In the genomic region with DNA sequence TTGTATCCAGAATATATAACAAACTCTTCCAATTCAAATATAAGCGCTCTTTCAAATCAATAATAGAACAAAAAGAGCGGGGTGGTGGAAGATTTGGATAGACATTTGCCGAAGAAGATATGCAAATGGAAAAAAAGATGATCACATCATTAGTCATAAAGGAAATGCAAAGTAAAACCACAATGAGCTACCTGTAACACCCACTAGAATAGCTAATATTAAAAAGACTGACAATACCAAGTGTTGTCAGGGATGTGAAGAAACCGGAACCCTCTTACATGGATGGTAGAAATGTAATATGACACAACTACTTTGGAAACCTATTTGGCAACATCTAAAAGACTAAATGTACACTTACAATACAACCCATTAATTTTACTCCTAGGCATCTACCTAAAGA, we compare ENCODE assay signal across 16 cellular contexts. TPM values are rescaled to one million over a fixed set of nuclear protein-coding genes. Genes with fewer than 3 reads are reported as not detected.
DNase-seq lines count a peak whose midpoint lies in the region; ATAC-seq, FAIRE-seq and TF ChIP-seq lines count a peak whose summit lies in the region.
"Had no signal": no experiment of that assay in that cellular context is flagged by ENCODE, and none has a peak within 500 bp of the region (broad histone marks: within the 10 kb centered on the region; RNA-seq: fewer than 3 reads in every experiment).

No MANE protein-coding gene starts in this region.

- H3K27ac Mint-ChIP-seq in activated CD4-positive, alpha-beta memory T cell treated with anti-CD3 and anti-CD28 coated beads for 36 hours = peak overlapping the region; percentile 28
- no peak overlapping the region for H3K27ac Mint-ChIP-seq in activated CD4-positive, alpha-beta memory T cell treated with anti-CD3 and anti-CD28 coated beads, Interleukin-2, amount 10 ng/mL, durations not matched to agents 7 days and 5 days
- no peak overlapping the region for H3K27ac Mint-ChIP-seq in T-cell
- H3K27ac Mint-ChIP-seq in Calu3 (ENCODE audit: unreplicated experiment) = no peak overlapping the region
- H3K27ac Mint-ChIP-seq: activated naive CD8-positive, alpha-beta T cell treated with anti-CD3 and anti-CD28 coated beads, Interleukin-2, amount 10 ng/mL, durations not matched to agents 7 days and 5 days; naive thymus-derived CD8-positive, alpha-beta T cell had no signal

- H3K9me3 ChIP-seq in HEK293 (ENCODE audit: control insufficient read depth, insufficient read depth, low read depth, low read length) (no peaks in the 10 kb centered on the region), keratinocyte (ENCODE audit: control insufficient read depth, low read depth, low read length) (no peaks in the 10 kb centered on the region)
- H3K9me3 ChIP-seq: Caco-2, lower lobe of right lung, psoas muscle had no signal

- H3K79me2 ChIP-seq in keratinocyte (ENCODE audit: control insufficient read depth, insufficient read depth, low read length) = no peaks in the 10 kb centered on the region

- CTCF ChIA-PET in activated CD4-positive, alpha-beta memory T cell treated with anti-CD3 and anti-CD28 coated beads for 36 hours (lab: Charles Lee) = interaction anchor here (0.8 to 7.7 kb wide), 3 partner anchors 15 to 193 kb away, joined by 3 to 77 read pairs (median 3); no protein-coding TSS in a partner anchor
- CTCF ChIA-PET in activated CD4-positive, alpha-beta memory T cell treated with anti-CD3 and anti-CD28 coated beads, Interleukin-2, amount 10 ng/mL, durations not matched to agents 7 days and 5 days (lab: Charles Lee) = interaction anchor here (0.7 to 6.2 kb wide), 4 partner anchors 15 to 193 kb away, joined by 3 to 55 read pairs (median 4); no protein-coding TSS in a partner anchor
- CTCF ChIA-PET in HEK293 (lab: Yijun Ruan, JAX) (interaction anchor here (4.1 kb wide), 1 partner anchor 193 kb away, joined by 59 read pairs; no protein-coding TSS in a partner anchor), T-cell (lab: Charles Lee) (interaction anchor here (0.9 to 1.0 kb wide), 4 partner anchors 26 to 159 kb away, joined by 3 to 6 read pairs (median 4); no protein-coding TSS in a partner anchor), Calu3 (lab: Charles Lee) (interaction anchor here (1.3 kb wide), 1 partner anchor 194 kb away, joined by 3 read pairs; no protein-coding TSS in a partner anchor)

- H3K27me3 Mint-ChIP-seq in activated CD4-positive, alpha-beta memory T cell treated with anti-CD3 and anti-CD28 coated beads for 36 hours = no peaks in the 10 kb centered on the region
- no peaks in the 10 kb centered on the region for H3K27me3 Mint-ChIP-seq in activated CD4-positive, alpha-beta memory T cell treated with anti-CD3 and anti-CD28 coated beads, Interleukin-2, amount 10 ng/mL, durations not matched to agents 7 days and 5 days
- H3K27me3 Mint-ChIP-seq in T-cell = no peaks in the 10 kb centered on the region
- H3K27me3 Mint-ChIP-seq in Calu3 (ENCODE audit: unreplicated experiment) = no peaks in the 10 kb centered on the region
- H3K27me3 Mint-ChIP-seq: activated naive CD8-positive, alpha-beta T cell treated with anti-CD3 and anti-CD28 coated beads, Interleukin-2, amount 10 ng/mL, durations not matched to agents 7 days and 5 days; naive thymus-derived CD8-positive, alpha-beta T cell had no signal

- no TSS peak for BruUV-seq in Calu3 (replicated peaks; lab: Mats Ljungman, UMichigan)

- H3K27ac ChIP-seq in HEK293 (ENCODE audit: extremely low read depth, low read depth, low read length) (no peak overlapping the region), keratinocyte (ENCODE audit: control insufficient read depth, insufficient read depth, low read length) (no peak overlapping the region)
- H3K27ac ChIP-seq: cardiac muscle cell, lower lobe of right lung, psoas muscle, SK-N-MC had no signal

- intact Hi-C loops in activated CD4-positive, alpha-beta memory T cell treated with anti-CD3 and anti-CD28 coated beads for 36 hours (cut with micrococcal nuclease) = loop anchor here (1.0 to 10.0 kb wide), 3 partner anchors 16 to 714 kb away; partner anchors contain the start of genes DTL and INTS7
- intact Hi-C loops in Calu3 (cut with micrococcal nuclease; ENCODE audit: unreplicated experiment) = no loop called here

- dilution Hi-C loops in keratinocyte (cut with MboI; ENCODE audit: extremely low pct_ligation_motif_present, low sequenced_read_pairs) = no loop called here

- H4K20me1 ChIP-seq in keratinocyte (ENCODE audit: control insufficient read depth, extremely low read depth, insufficient read depth, low read length) = no peaks in the 10 kb centered on the region

- no peak for DNase-seq in activated CD4-positive, alpha-beta memory T cell treated with anti-CD3 and anti-CD28 coated beads for 36 hours
- DNase-seq in activated CD4-positive, alpha-beta memory T cell treated with anti-CD3 and anti-CD28 coated beads, Interleukin-2, amount 10 ng/mL, durations not matched to agents 7 days and 5 days = no peak
- DNase-seq in T-cell (no peak), keratinocyte (ENCODE audit: low read depth, low spot score) (peak; percentile 15), NK-92 (lab: John Stamatoyannopoulos, UW; ENCODE audit: unreplicated experiment) (no peak), Calu3 (no peak)
- DNase-seq: activated CD8-positive, alpha-beta memory T cell treated with anti-CD3 and anti-CD28 coated beads for 24 hours; activated naive CD8-positive, alpha-beta T cell treated with anti-CD3 and anti-CD28 coated beads, Interleukin-2, amount 10 ng/mL, durations not matched to agents 7 days and 5 days; Caco-2; lower lobe of right lung; naive thymus-derived CD8-positive, alpha-beta T cell; psoas muscle had no signal

- no peaks in the 10 kb centered on the region for H3K27me3 ChIP-seq in keratinocyte (ENCODE audit: control insufficient read depth, extremely low read depth, insufficient read depth, low read length)
- H3K27me3 ChIP-seq: cardiac muscle cell had no signal

- no peak overlapping the region for H3K4me2 ChIP-seq in keratinocyte (ENCODE audit: control insufficient read depth, extremely low read depth, insufficient read depth, low read depth, low read length)

- H3K4me3 ChIP-seq in HEK293 (ENCODE audit: low read depth, low read length) = no peak overlapping the region
- H3K4me3 ChIP-seq in keratinocyte (ENCODE audit: control insufficient read depth in 2 of 3, extremely low read depth in 1 of 3, insufficient read depth in 2 of 3, low read depth in 1 of 3, low read length in 3 of 3) = no peak overlapping the region
- H3K4me3 ChIP-seq: cardiac muscle cell, lower lobe of right lung, psoas muscle, SK-N-MC had no signal

- peaks cover 44% of the 10 kb centered on the region for H3K4me1 Mint-ChIP-seq in activated CD4-positive, alpha-beta memory T cell treated with anti-CD3 and anti-CD28 coated beads for 36 hours (ENCODE audit: low read depth)
- H3K4me1 Mint-ChIP-seq in activated CD4-positive, alpha-beta memory T cell treated with anti-CD3 and anti-CD28 coated beads, Interleukin-2, amount 10 ng/mL, durations not matched to agents 7 days and 5 days = peaks cover 41% of the 10 kb centered on the region
- H3K4me1 Mint-ChIP-seq in T-cell = peaks cover 14 to 26% (median 22%) of the 10 kb centered on the region in 3 donors
- H3K4me1 Mint-ChIP-seq in Calu3 (ENCODE audit: low read depth, unreplicated experiment) = peaks cover 11% of the 10 kb centered on the region

- H3K4me3 Mint-ChIP-seq in activated CD4-positive, alpha-beta memory T cell treated with anti-CD3 and anti-CD28 coated beads for 36 hours = no peak overlapping the region
- H3K4me3 Mint-ChIP-seq in activated CD4-positive, alpha-beta memory T cell treated with anti-CD3 and anti-CD28 coated beads, Interleukin-2, amount 10 ng/mL, durations not matched to agents 7 days and 5 days = no peak overlapping the region
- no peak overlapping the region for H3K4me3 Mint-ChIP-seq in T-cell
- no peak overlapping the region for H3K4me3 Mint-ChIP-seq in Calu3 (ENCODE audit: low read depth, unreplicated experiment)
- H3K4me3 Mint-ChIP-seq: activated naive CD8-positive, alpha-beta T cell treated with anti-CD3 and anti-CD28 coated beads, Interleukin-2, amount 10 ng/mL, durations not matched to agents 7 days and 5 days; naive thymus-derived CD8-positive, alpha-beta T cell had no signal

- no peaks in the 10 kb centered on the region for H3K36me3 Mint-ChIP-seq in activated CD4-positive, alpha-beta memory T cell treated with anti-CD3 and anti-CD28 coated beads for 36 hours
- H3K36me3 Mint-ChIP-seq in activated CD4-positive, alpha-beta memory T cell treated with anti-CD3 and anti-CD28 coated beads, Interleukin-2, amount 10 ng/mL, durations not matched to agents 7 days and 5 days (ENCODE audit: low read depth) = peaks cover 11% of the 10 kb centered on the region
- H3K36me3 Mint-ChIP-seq in T-cell = no peaks in the 10 kb centered on the region
- peaks cover 5% of the 10 kb centered on the region for H3K36me3 Mint-ChIP-seq in Calu3 (ENCODE audit: insufficient read depth, unreplicated experiment)
- H3K36me3 Mint-ChIP-seq: naive thymus-derived CD8-positive, alpha-beta T cell had no signal

- TF ChIP-seq CTCF in HEK293 (tag by site-specific recombination; IDR thresholded peaks at IDR 0.05) (no peak), keratinocyte (optimal IDR thresholded peaks at IDR 0.05 in 1 of 3, IDR thresholded peaks at IDR 0.05 in 1 of 3, conservative IDR thresholded peaks at IDR 0.05 in 1 of 3; ENCODE audit: extremely low read depth in 1 of 3, insufficient read depth in 2 of 3, low read length in 3 of 3) (no peak), Calu3 (IDR thresholded peaks at IDR 0.05; ENCODE audit: unreplicated experiment) (no peak)

- H3K9ac ChIP-seq in keratinocyte (ENCODE audit: control insufficient read depth, extremely low read depth, insufficient read depth, low read length) = no peak overlapping the region

- H3K36me3 ChIP-seq in HEK293 (ENCODE audit: control insufficient read depth in 2 of 2, insufficient read depth in 1 of 2, low read length in 2 of 2) (no peaks in the 10 kb centered on the region), keratinocyte (ENCODE audit: control insufficient read depth in 2 of 2, extremely low read depth in 1 of 2, insufficient read depth in 2 of 2, low read length in 2 of 2) (no peaks in the 10 kb centered on the region)

- no peaks in the 10 kb centered on the region for H3K9me1 ChIP-seq in keratinocyte (ENCODE audit: control insufficient read depth, extremely low read depth, insufficient read depth, low read length)

- POLR2A ChIA-PET in activated CD4-positive, alpha-beta memory T cell treated with anti-CD3 and anti-CD28 coated beads for 36 hours (lab: Charles Lee) = no interaction called here
- POLR2A ChIA-PET in activated CD4-positive, alpha-beta memory T cell treated with anti-CD3 and anti-CD28 coated beads, Interleukin-2, amount 10 ng/mL, durations not matched to agents 7 days and 5 days (lab: Charles Lee) = no interaction called here
- POLR2A ChIA-PET in HEK293 (lab: Yijun Ruan, JAX) = no interaction called here
- POLR2A ChIA-PET in T-cell (lab: Charles Lee) = no interaction called here

- no peaks in the 10 kb centered on the region for H3K9me3 Mint-ChIP-seq in activated CD4-positive, alpha-beta memory T cell treated with anti-CD3 and anti-CD28 coated beads for 36 hours
- H3K9me3 Mint-ChIP-seq in activated CD4-positive, alpha-beta memory T cell treated with anti-CD3 and anti-CD28 coated beads, Interleukin-2, amount 10 ng/mL, durations not matched to agents 7 days and 5 days = no peaks in the 10 kb centered on the region
- H3K9me3 Mint-ChIP-seq in T-cell (no peaks in the 10 kb centered on the region), Calu3 (ENCODE audit: low read depth, unreplicated experiment) (no peaks in the 10 kb centered on the region)
- H3K9me3 Mint-ChIP-seq: activated naive CD8-positive, alpha-beta T cell treated with anti-CD3 and anti-CD28 coated beads, Interleukin-2, amount 10 ng/mL, durations not matched to agents 7 days and 5 days; naive thymus-derived CD8-positive, alpha-beta T cell had no signal

- peak; percentile 67 for FAIRE-seq in keratinocyte (lab: Jason Lieb, UNC)

- no peak overlapping the region for H2AFZ ChIP-seq in keratinocyte (ENCODE audit: control insufficient read depth, low read length)

- ATAC-seq in T-cell (replicated peaks in 1 of 4) (peak in 3 of 4 experiments; percentile 31 to 34 (median 32)), GM21515 (IDR thresholded peaks at IDR 0.05; ENCODE audit: unreplicated experiment) (no peak)
- ATAC-seq: lower lobe of right lung; naive thymus-derived CD8-positive, alpha-beta T cell had no signal

- H3K4me1 ChIP-seq in HEK293 (ENCODE audit: control insufficient read depth, insufficient read depth, low read length) (no peaks in the 10 kb centered on the region), keratinocyte (ENCODE audit: control insufficient read depth, extremely low read depth, insufficient read depth, low read length) (no peaks in the 10 kb centered on the region)
- H3K4me1 ChIP-seq: Caco-2 had no signal

RNA-seq across cellular contexts. Expression of gene TRAF5, which starts 5.7 kb away (rescaled TPM):
- 10 to 100 TPM; 42.5 to 44.6 TPM for total RNA-seq in activated CD4-positive, alpha-beta memory T cell treated with anti-CD3 and anti-CD28 coated beads for 36 hours
- 10 to 100 TPM; 67.9 to 68.4 TPM for total RNA-seq in activated CD4-positive, alpha-beta memory T cell treated with anti-CD3 and anti-CD28 coated beads, Interleukin-2, amount 10 ng/mL, durations not matched to agents 7 days and 5 days
- 10 to 100 TPM; 49.5 to 64.5 (median 57.2) TPM for total RNA-seq in T-cell
- polyA plus RNA-seq in keratinocyte = 1.6 to 2.1 TPM (median 1.8 TPM) in 3 replicates
- 0.19 TPM for polyA plus RNA-seq in keratinocyte (2011; ENCODE audit: low read depth)
- 0.52 and 0.69 TPM in 2 replicates for polyA plus RNA-seq in keratinocyte (2011; cell fraction: cytosol; rRNA removed)
- polyA plus RNA-seq in keratinocyte (2011; cell fraction: nucleus; rRNA removed) = 4.7 and 5.7 TPM in 2 replicates
- 0.20 and 0.93 TPM in 2 replicates for polyA plus RNA-seq in keratinocyte (2012; ENCODE audit: low replicate concordance)
- 0.30 to 1.5 TPM (median 0.99 TPM) in 3 replicates for polyA minus RNA-seq in keratinocyte
- not detected for polyA minus RNA-seq in keratinocyte (2011; cell fraction: cytosol; rRNA and poly(A)+ RNA removed)
- 0.95 and 3.0 TPM in 2 replicates for polyA minus RNA-seq in keratinocyte (2011; cell fraction: nucleus; rRNA and poly(A)+ RNA removed)
- 13.7 and 15.2 TPM in 2 replicates for total RNA-seq in Calu3 (2022)
